In genomic region chr18:60329131-60329530, GRCh38 we compare ENCODE assay signal across 10 cellular contexts. TPM values are rescaled to one million over a fixed set of nuclear protein-coding genes. Genes with fewer than 3 reads are reported as not detected.
"Had no signal": no experiment of that assay in that cellular context is flagged by ENCODE, and none has a peak within 500 bp of the region (broad histone marks: within the 10 kb centered on the region; RNA-seq: fewer than 3 reads in every experiment).

No MANE protein-coding gene starts in this region.

- DNase-seq: GM23248, GOT3, H7, HFFc6 had no signal

- H3K36me3 ChIP-seq: HAP-1 had no signal

- ATAC-seq: HCT116, HepG2 had no signal

- H3K27ac ChIP-seq: GM23248, HL-60 had no signal

- H3K4me1 ChIP-seq: HAP-1 had no signal

- H3K4me3 ChIP-seq: GM23248, HAP-1 had no signal

RNA-seq across cellular contexts. Expression of gene MC4R, which starts 43.4 kb away (rescaled TPM):
- total RNA-seq: HepG2, HFFc6, HT1080 had no signal
- polyA plus RNA-seq: HepG2, IgD-negative memory B cell had no signal
